17 cellular contexts compared by ENCODE assay signal in the genomic region with DNA sequence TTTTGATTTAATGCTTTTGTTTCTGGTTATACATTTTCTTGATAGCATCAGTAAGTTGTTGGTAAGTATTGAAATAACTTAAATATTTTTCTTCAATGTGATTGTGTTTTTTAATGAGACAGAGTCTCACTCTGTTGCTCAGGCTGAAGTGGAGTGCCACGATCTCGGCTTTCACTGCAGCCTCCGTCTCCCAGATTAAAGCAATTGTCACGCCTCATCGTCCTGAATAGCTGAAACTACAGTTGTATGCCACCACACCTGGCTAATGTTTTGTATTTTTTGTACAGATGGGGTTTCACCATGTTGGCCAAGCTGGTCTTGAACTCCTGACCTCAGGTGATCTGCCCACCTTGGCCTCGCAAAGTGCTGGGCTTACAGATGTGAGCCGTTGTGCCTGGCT.
DNase-seq lines count a peak whose midpoint lies in the region; ATAC-seq, FAIRE-seq and TF ChIP-seq lines count a peak whose summit lies in the region.
"Had no signal": no experiment of that assay in that cellular context is flagged by ENCODE, and none has a peak within 500 bp of the region (broad histone marks: within the 10 kb centered on the region; RNA-seq: fewer than 3 reads in every experiment).

No MANE protein-coding gene starts in this region.

- POLR2A ChIA-PET in WTC11 (lab: Charles Lee): no interaction called here

- H3K27me3 Mint-ChIP-seq in WTC11 (ENCODE audit: low read depth): no peaks in the 10 kb centered on the region
- H3K27me3 Mint-ChIP-seq in mesothelial cell of epicardium (ENCODE audit: low read depth): no peaks in the 10 kb centered on the region
- peaks cover 4% of the 10 kb centered on the region for H3K27me3 Mint-ChIP-seq in activated naive CD4-positive, alpha-beta T cell treated with anti-CD3 and anti-CD28 coated beads for 36 hours (ENCODE audit: low read depth)

- H3K4me1 ChIP-seq in HAP-1 (no peaks in the 10 kb centered on the region), prostate gland (replicated peaks) (no peaks in the 10 kb centered on the region)

- H3K4me3 ChIP-seq in HAP-1 (no peak overlapping the region), prostate gland (no peak overlapping the region)
- H3K4me3 ChIP-seq: BLaER1 had no signal

- TF ChIP-seq CTCF in WTC11 (IDR thresholded peaks at IDR 0.05) (no peak), mesothelial cell of epicardium (IDR thresholded peaks at IDR 0.05; ENCODE audit: unreplicated experiment) (no peak), prostate gland (IDR thresholded peaks at IDR 0.05) (no peak)

- no peak for TF ChIP-seq POLR2A in prostate gland (IDR thresholded peaks at IDR 0.05)

- H3K27ac ChIP-seq in prostate gland: no peak overlapping the region
- H3K27ac ChIP-seq: BLaER1, RWPE1 had no signal

- WGBS in prostate gland: 87% methylated on average over 7 of the region's 7 CpGs

- ATAC-seq in WTC11: no peak
- ATAC-seq: PC-3 had no signal

- H3K36me3 Mint-ChIP-seq in WTC11 (peaks cover 16% of the 10 kb centered on the region), mesothelial cell of epicardium (peaks cover 6% of the 10 kb centered on the region)
- no peaks in the 10 kb centered on the region for H3K36me3 Mint-ChIP-seq in activated naive CD4-positive, alpha-beta T cell treated with anti-CD3 and anti-CD28 coated beads for 36 hours (ENCODE audit: low read depth)
- H3K36me3 Mint-ChIP-seq: CD8-positive, alpha-beta memory T cell had no signal

- intact Hi-C loops in prostate gland (cut with DNase I): no loop called here
- intact Hi-C loops in activated naive CD4-positive, alpha-beta T cell treated with anti-CD3 and anti-CD28 coated beads for 36 hours (cut with micrococcal nuclease): no loop called here

- peak; percentile 41 for FAIRE-seq in A204.1 (lab: Jason Lieb, UNC)
- FAIRE-seq in GM19239 (lab: Jason Lieb, UNC): peak; percentile 11
- FAIRE-seq: G401.6 had no signal

- CTCF ChIA-PET in WTC11 (lab: Charles Lee): no interaction called here
- CTCF ChIA-PET in activated naive CD4-positive, alpha-beta T cell treated with anti-CD3 and anti-CD28 coated beads for 36 hours (lab: Charles Lee): no interaction called here

- H3K27ac Mint-ChIP-seq in WTC11: peak overlapping the region; percentile 66; the same call in 1 of the 2 replicates
- H3K27ac Mint-ChIP-seq in mesothelial cell of epicardium: peak overlapping the region; percentile 35
- no peak overlapping the region for H3K27ac Mint-ChIP-seq in activated naive CD4-positive, alpha-beta T cell treated with anti-CD3 and anti-CD28 coated beads for 36 hours
- H3K27ac Mint-ChIP-seq: CD8-positive, alpha-beta memory T cell had no signal

- H3K36me3 ChIP-seq in HAP-1 (replicated peaks) (no peaks in the 10 kb centered on the region), prostate gland (no peaks in the 10 kb centered on the region)
- H3K36me3 ChIP-seq: BLaER1 had no signal

- H3K9me3 ChIP-seq in HAP-1 (no peaks in the 10 kb centered on the region), prostate gland (no peaks in the 10 kb centered on the region)

- DNase-seq in GM19239 (ENCODE audit: insufficient read length, low spot score): no peak
- no peak for DNase-seq in WTC11 (ENCODE audit: low spot score)
- DNase-seq in mesothelial cell of epicardium (ENCODE audit: low spot score in 2 of 2, unreplicated experiment in 2 of 2): no peak
- no peak for DNase-seq in DMS153 treated with DMSO at 0.1 percent for 48 hours (lab: John Stamatoyannopoulos, UW; ENCODE audit: unreplicated experiment)
- DNase-seq in HAP-1 (ENCODE audit: low spot score in 2 of 2): no peak
- no peak for DNase-seq in prostate gland (ENCODE audit: low spot score)
- DNase-seq in activated naive CD4-positive, alpha-beta T cell treated with anti-CD3 and anti-CD28 coated beads for 36 hours: no peak
- DNase-seq: CD8-positive, alpha-beta memory T cell; DND-41; KG1; NCI-H774; PC-3; SIG-M5 had no signal

- H3K4me3 Mint-ChIP-seq in WTC11 (no peak overlapping the region), mesothelial cell of epicardium (no peak overlapping the region)
- H3K4me3 Mint-ChIP-seq in activated naive CD4-positive, alpha-beta T cell treated with anti-CD3 and anti-CD28 coated beads for 36 hours: no peak overlapping the region
- H3K4me3 Mint-ChIP-seq: CD8-positive, alpha-beta memory T cell had no signal

- H3K27me3 ChIP-seq in HAP-1 (ENCODE audit: low read depth): no peaks in the 10 kb centered on the region
- H3K27me3 ChIP-seq in prostate gland (replicated peaks; ENCODE audit: insufficient read depth): no peaks in the 10 kb centered on the region
- H3K27me3 ChIP-seq: BLaER1 had no signal

- in situ Hi-C loops in HAP-1 (cut with MboI; ENCODE audit: low sequenced_read_pairs): no loop called here

- H3K4me1 Mint-ChIP-seq in WTC11 (peaks cover 27% of the 10 kb centered on the region), mesothelial cell of epicardium (peaks cover 19% of the 10 kb centered on the region)
- no peaks in the 10 kb centered on the region for H3K4me1 Mint-ChIP-seq in activated naive CD4-positive, alpha-beta T cell treated with anti-CD3 and anti-CD28 coated beads for 36 hours (ENCODE audit: low read depth)
- H3K4me1 Mint-ChIP-seq: CD8-positive, alpha-beta memory T cell had no signal

- H3K9me3 Mint-ChIP-seq in WTC11 (no peaks in the 10 kb centered on the region), mesothelial cell of epicardium (no peaks in the 10 kb centered on the region)
- no peaks in the 10 kb centered on the region for H3K9me3 Mint-ChIP-seq in activated naive CD4-positive, alpha-beta T cell treated with anti-CD3 and anti-CD28 coated beads for 36 hours
- H3K9me3 Mint-ChIP-seq: CD8-positive, alpha-beta memory T cell had no signal

TF ChIP-seq in WTC11, 78 proteins besides CTCF, POLR2A, EP300 and RAD21:
- no peak for TF ChIP-seq ZNF423 (CRISPR knock-in tag; IDR thresholded peaks at IDR 0.05)
- TF ChIP-seq, protein P1, sequence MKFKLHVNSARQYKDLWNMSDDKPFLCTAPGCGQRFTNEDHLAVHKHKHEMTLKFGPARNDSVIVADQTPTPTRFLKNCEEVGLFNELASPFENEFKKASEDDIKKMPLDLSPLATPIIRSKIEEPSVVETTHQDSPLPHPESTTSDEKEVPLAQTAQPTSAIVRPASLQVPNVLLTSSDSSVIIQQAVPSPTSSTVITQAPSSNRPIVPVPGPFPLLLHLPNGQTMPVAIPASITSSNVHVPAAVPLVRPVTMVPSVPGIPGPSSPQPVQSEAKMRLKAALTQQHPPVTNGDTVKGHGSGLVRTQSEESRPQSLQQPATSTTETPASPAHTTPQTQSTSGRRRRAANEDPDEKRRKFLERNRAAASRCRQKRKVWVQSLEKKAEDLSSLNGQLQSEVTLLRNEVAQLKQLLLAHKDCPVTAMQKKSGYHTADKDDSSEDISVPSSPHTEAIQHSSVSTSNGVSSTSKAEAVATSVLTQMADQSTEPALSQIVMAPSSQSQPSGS (CRISPR knock-in tag; IDR thresholded peaks at IDR 0.05; ENCODE audit: borderline replicate concordance, low read depth): no peak
- no peak for TF ChIP-seq ZNF219 (CRISPR knock-in tag; IDR thresholded peaks at IDR 0.05; ENCODE audit: borderline replicate concordance)
- TF ChIP-seq, protein P2, sequence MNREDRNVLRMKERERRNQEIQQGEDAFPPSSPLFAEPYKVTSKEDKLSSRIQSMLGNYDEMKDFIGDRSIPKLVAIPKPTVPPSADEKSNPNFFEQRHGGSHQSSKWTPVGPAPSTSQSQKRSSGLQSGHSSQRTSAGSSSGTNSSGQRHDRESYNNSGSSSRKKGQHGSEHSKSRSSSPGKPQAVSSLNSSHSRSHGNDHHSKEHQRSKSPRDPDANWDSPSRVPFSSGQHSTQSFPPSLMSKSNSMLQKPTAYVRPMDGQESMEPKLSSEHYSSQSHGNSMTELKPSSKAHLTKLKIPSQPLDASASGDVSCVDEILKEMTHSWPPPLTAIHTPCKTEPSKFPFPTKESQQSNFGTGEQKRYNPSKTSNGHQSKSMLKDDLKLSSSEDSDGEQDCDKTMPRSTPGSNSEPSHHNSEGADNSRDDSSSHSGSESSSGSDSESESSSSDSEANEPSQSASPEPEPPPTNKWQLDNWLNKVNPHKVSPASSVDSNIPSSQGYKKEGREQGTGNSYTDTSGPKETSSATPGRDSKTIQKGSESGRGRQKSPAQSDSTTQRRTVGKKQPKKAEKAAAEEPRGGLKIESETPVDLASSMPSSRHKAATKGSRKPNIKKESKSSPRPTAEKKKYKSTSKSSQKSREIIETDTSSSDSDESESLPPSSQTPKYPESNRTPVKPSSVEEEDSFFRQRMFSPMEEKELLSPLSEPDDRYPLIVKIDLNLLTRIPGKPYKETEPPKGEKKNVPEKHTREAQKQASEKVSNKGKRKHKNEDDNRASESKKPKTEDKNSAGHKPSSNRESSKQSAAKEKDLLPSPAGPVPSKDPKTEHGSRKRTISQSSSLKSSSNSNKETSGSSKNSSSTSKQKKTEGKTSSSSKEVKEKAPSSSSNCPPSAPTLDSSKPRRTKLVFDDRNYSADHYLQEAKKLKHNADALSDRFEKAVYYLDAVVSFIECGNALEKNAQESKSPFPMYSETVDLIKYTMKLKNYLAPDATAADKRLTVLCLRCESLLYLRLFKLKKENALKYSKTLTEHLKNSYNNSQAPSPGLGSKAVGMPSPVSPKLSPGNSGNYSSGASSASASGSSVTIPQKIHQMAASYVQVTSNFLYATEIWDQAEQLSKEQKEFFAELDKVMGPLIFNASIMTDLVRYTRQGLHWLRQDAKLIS (CRISPR knock-in tag; IDR thresholded peaks at IDR 0.05; ENCODE audit: borderline replicate concordance): no peak
- TF ChIP-seq, protein P3, sequence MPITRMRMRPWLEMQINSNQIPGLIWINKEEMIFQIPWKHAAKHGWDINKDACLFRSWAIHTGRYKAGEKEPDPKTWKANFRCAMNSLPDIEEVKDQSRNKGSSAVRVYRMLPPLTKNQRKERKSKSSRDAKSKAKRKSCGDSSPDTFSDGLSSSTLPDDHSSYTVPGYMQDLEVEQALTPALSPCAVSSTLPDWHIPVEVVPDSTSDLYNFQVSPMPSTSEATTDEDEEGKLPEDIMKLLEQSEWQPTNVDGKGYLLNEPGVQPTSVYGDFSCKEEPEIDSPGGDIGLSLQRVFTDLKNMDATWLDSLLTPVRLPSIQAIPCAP (CRISPR knock-in tag; IDR thresholded peaks at IDR 0.05): no peak
- TF ChIP-seq ZNF121 (CRISPR knock-in tag; IDR thresholded peaks at IDR 0.05): 0 out of 2 replicates have a peak, but pooled peaks have one; percentile 8
- TF ChIP-seq, protein P4, sequence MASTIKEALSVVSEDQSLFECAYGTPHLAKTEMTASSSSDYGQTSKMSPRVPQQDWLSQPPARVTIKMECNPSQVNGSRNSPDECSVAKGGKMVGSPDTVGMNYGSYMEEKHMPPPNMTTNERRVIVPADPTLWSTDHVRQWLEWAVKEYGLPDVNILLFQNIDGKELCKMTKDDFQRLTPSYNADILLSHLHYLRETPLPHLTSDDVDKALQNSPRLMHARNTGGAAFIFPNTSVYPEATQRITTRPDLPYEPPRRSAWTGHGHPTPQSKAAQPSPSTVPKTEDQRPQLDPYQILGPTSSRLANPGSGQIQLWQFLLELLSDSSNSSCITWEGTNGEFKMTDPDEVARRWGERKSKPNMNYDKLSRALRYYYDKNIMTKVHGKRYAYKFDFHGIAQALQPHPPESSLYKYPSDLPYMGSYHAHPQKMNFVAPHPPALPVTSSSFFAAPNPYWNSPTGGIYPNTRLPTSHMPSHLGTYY (CRISPR knock-in tag; IDR thresholded peaks at IDR 0.05): no peak
- TF ChIP-seq NFE2L1 (CRISPR knock-in tag; IDR thresholded peaks at IDR 0.05): no peak
